In genomic region chr1:229319487-229319886, GRCh38 we compare ENCODE assay signal across 26 cellular contexts.
"Had no signal": no experiment of that assay in that cellular context is flagged by ENCODE, and none has a peak within 500 bp of the region (broad histone marks: within the 10 kb centered on the region; RNA-seq: fewer than 3 reads in every experiment).

No MANE protein-coding gene starts in this region.

- H3K9me3 Mint-ChIP-seq: immature natural killer cell; naive thymus-derived CD8-positive, alpha-beta T cell; nephron; stimulated activated effector memory CD8-positive, alpha-beta T cell treated with anti-CD3 and anti-CD28 coated beads, Interleukin-12 subunit alpha, Interleukin-12 subunit beta, amount 100 ng/mL, for 72 hours; stimulated activated naive CD8-positive, alpha-beta T cell treated with anti-CD3 and anti-CD28 coated beads, Interleukin-15, Interleukin-2, amounts not matched to agents 100 ng/mL and 50 ng/mL, for 24 hours had no signal

- H3K4me3 ChIP-seq: left lung, lower lobe of right lung, ovary, prostate gland, sigmoid colon, spleen, suprapubic skin, thoracic aorta, tibial artery, upper lobe of right lung had no signal

- H3K9me3 ChIP-seq: left lung, lower lobe of right lung, ovary, prostate gland, sigmoid colon, spleen, suprapubic skin, thoracic aorta, tibial artery, upper lobe of right lung had no signal

- ATAC-seq: left colon; left lung; lower lobe of right lung; naive thymus-derived CD8-positive, alpha-beta T cell; right cardiac atrium; stimulated activated effector memory CD8-positive, alpha-beta T cell treated with anti-CD3 and anti-CD28 coated beads, Interleukin-12 subunit alpha, Interleukin-12 subunit beta, amount 100 ng/mL, for 72 hours; upper lobe of right lung had no signal

- H3K27ac ChIP-seq: left lung, lower lobe of right lung, ovary, prostate gland, sigmoid colon, spleen, suprapubic skin, thoracic aorta, tibial artery, upper lobe of right lung had no signal

- H3K27ac Mint-ChIP-seq: immature natural killer cell; nephron; stimulated activated effector memory CD8-positive, alpha-beta T cell treated with anti-CD3 and anti-CD28 coated beads, Interleukin-12 subunit alpha, Interleukin-12 subunit beta, amount 100 ng/mL, for 72 hours; stimulated activated naive CD8-positive, alpha-beta T cell treated with anti-CD3 and anti-CD28 coated beads, Interleukin-15, Interleukin-2, amounts not matched to agents 100 ng/mL and 50 ng/mL, for 24 hours had no signal

- H3K36me3 ChIP-seq: ovary had no signal

- H3K4me1 ChIP-seq: lower lobe of right lung, prostate gland, sigmoid colon, suprapubic skin, tibial artery, upper lobe of right lung had no signal

- H3K27me3 Mint-ChIP-seq: naive thymus-derived CD8-positive, alpha-beta T cell; stimulated activated naive CD8-positive, alpha-beta T cell treated with anti-CD3 and anti-CD28 coated beads, Interleukin-15, Interleukin-2, amounts not matched to agents 100 ng/mL and 50 ng/mL, for 24 hours had no signal

- DNase-seq: hypothalamus; immature natural killer cell; kidney; left colon; left lung; lower lobe of right lung; mammary epithelial cell; mesenchymal stem cell; naive thymus-derived CD8-positive, alpha-beta T cell; ovary; retina; right cardiac atrium; sigmoid colon; small intestine; spleen; stimulated activated CD4-positive, alpha-beta T cell treated with anti-CD3 and anti-CD28 coated beads, Interleukin-4, amount 100 ng/mL, for 24 hours; stimulated activated naive CD4-positive, alpha-beta T cell; tibial artery; trophoblast cell; upper lobe of right lung had no signal

- H3K4me3 Mint-ChIP-seq: immature natural killer cell; naive thymus-derived CD8-positive, alpha-beta T cell; nephron; stimulated activated effector memory CD8-positive, alpha-beta T cell treated with anti-CD3 and anti-CD28 coated beads, Interleukin-12 subunit alpha, Interleukin-12 subunit beta, amount 100 ng/mL, for 72 hours; stimulated activated naive CD8-positive, alpha-beta T cell treated with anti-CD3 and anti-CD28 coated beads, Interleukin-15, Interleukin-2, amounts not matched to agents 100 ng/mL and 50 ng/mL, for 24 hours had no signal

- H3K27me3 ChIP-seq: left lung, ovary, sigmoid colon, spleen, suprapubic skin, tibial artery, upper lobe of right lung had no signal

- H3K4me1 Mint-ChIP-seq: nephron; stimulated activated effector memory CD8-positive, alpha-beta T cell treated with anti-CD3 and anti-CD28 coated beads, Interleukin-12 subunit alpha, Interleukin-12 subunit beta, amount 100 ng/mL, for 72 hours had no signal
